14 cellular contexts compared by ENCODE assay signal in genomic region chr18:48621815-48622555, GRCh38.
DNase-seq lines count a peak whose midpoint lies in the region; ATAC-seq and TF ChIP-seq lines count a peak whose summit lies in the region.
"Had no signal": no experiment of that assay in that cellular context is flagged by ENCODE, and none has a peak within 500 bp of the region (broad histone marks: within the 10 kb centered on the region; RNA-seq: fewer than 3 reads in every experiment).

No MANE protein-coding gene starts in this region.

- CTCF ChIA-PET in T-cell (lab: Charles Lee): no interaction called here

- peak; percentile 63 for ATAC-seq in GM19351 (IDR thresholded peaks at IDR 0.05; ENCODE audit: unreplicated experiment)
- peak; percentile 42 for ATAC-seq in RWPE2 (ENCODE audit: low read depth)
- no peak for ATAC-seq in thoracic aorta (ENCODE audit: insufficient number of reproducible peaks, low FRiP score, low read depth)
- ATAC-seq in T-cell (replicated peaks in 1 of 4): no peak

- H3K36me3 Mint-ChIP-seq in T-cell: no peaks in the 10 kb centered on the region
- H3K36me3 Mint-ChIP-seq: stimulated activated naive B cell treated with anti-CD40 and anti-IgM and Interleukin-4, amounts not matched to agents 10 μg/mL and 1 μg/mL and 100 μg/mL, for 72 hours had no signal

- H3K4me1 ChIP-seq in RWPE2 (ENCODE audit: insufficient read depth, poor library complexity, severe bottlenecking) (peaks cover 38% of the 10 kb centered on the region), thoracic aorta (ENCODE audit: control insufficient read depth in 1 of 2, low read depth in 2 of 2) (peaks cover 21 to 45% of the 10 kb centered on the region in 2 donors), stomach (peaks cover 0 to 23% (median 9%) of the 10 kb centered on the region in 4 donors)

- H3K27ac ChIP-seq in RWPE2 (ENCODE audit: poor library complexity, severe bottlenecking) (peak overlapping the region; percentile 99), thoracic aorta (peak overlapping the region; percentile 72 to 77), stomach (peak overlapping the region in 1 of 5 donors; percentile 47)

- POLR2A ChIA-PET in T-cell (lab: Charles Lee): no interaction called here

- DNase-seq in RWPE2 (ENCODE audit: low spot score) (no peak), glomerular visceral epithelial cell (ENCODE audit: extremely low spot score) (peak; percentile 58), thoracic aorta (ENCODE audit: low spot score) (no peak), foreskin fibroblast (no peak), NCI-H2029 treated with DMSO at 0.1 percent for 48 hours (lab: John Stamatoyannopoulos, UW) (no peak), T-cell (no peak), stomach (no peak)
- DNase-seq: activated CD4-positive, alpha-beta T cell treated with anti-CD3 and anti-CD28 coated beads, Interleukin-2, amount 50 U/mL, for 48 hours; activated naive CD4-positive, alpha-beta T cell; DMS53; NCI-H1092; occipital lobe had no signal

- H3K4me3 ChIP-seq in RWPE2 (ENCODE audit: severe bottlenecking) (no peak overlapping the region), thoracic aorta (no peak overlapping the region), foreskin fibroblast (ENCODE audit: low read depth in 1 of 2, low read length in 2 of 2) (no peak overlapping the region), stomach (no peak overlapping the region)

- no peak overlapping the region for H3K27ac Mint-ChIP-seq in T-cell
- H3K27ac Mint-ChIP-seq: stimulated activated naive B cell treated with anti-CD40 and anti-IgM and Interleukin-4, amounts not matched to agents 10 μg/mL and 1 μg/mL and 100 μg/mL, for 72 hours had no signal

- H3K4me1 Mint-ChIP-seq in T-cell: no peaks in the 10 kb centered on the region

- TF ChIP-seq EP300 in stomach (IDR thresholded peaks at IDR 0.05): no peak

- 78 to 85% (median 82%) methylated on average over 11 of the region's 11 CpGs for WGBS in stomach, 5 donors

- no peaks in the 10 kb centered on the region for H3K9me3 Mint-ChIP-seq in T-cell
- H3K9me3 Mint-ChIP-seq: stimulated activated naive B cell treated with anti-CD40 and anti-IgM and Interleukin-4, amounts not matched to agents 10 μg/mL and 1 μg/mL and 100 μg/mL, for 72 hours had no signal

- TF ChIP-seq POLR2A in stomach (IDR thresholded peaks at IDR 0.05): no peak

- H3K36me3 ChIP-seq in RWPE2 (ENCODE audit: low read depth) (no peaks in the 10 kb centered on the region; the same call in 1 of the 2 replicates), thoracic aorta (no peaks in the 10 kb centered on the region), stomach (peaks cover 0 to 29% (median 24%) of the 10 kb centered on the region in 4 donors)

- H3K4me3 Mint-ChIP-seq in T-cell: no peak overlapping the region

- H3K27me3 Mint-ChIP-seq in T-cell: peaks cover 0 to 5% of the 10 kb centered on the region in 2 donors
- H3K27me3 Mint-ChIP-seq: stimulated activated naive B cell treated with anti-CD40 and anti-IgM and Interleukin-4, amounts not matched to agents 10 μg/mL and 1 μg/mL and 100 μg/mL, for 72 hours had no signal

- intact Hi-C loops in stomach (cut with DNase I; ENCODE audit: low total_unique reads): no loop called here

- no peak for TF ChIP-seq CTCF in RWPE2 (IDR thresholded peaks at IDR 0.05; ENCODE audit: poor library complexity, severe bottlenecking)
- TF ChIP-seq CTCF in thoracic aorta (IDR thresholded peaks at IDR 0.05): no peak
- TF ChIP-seq CTCF in foreskin fibroblast (IDR thresholded peaks at IDR 0.05; ENCODE audit: low read depth, low read length): no peak
- no peak for TF ChIP-seq CTCF in stomach (IDR thresholded peaks at IDR 0.05)

- H3K27me3 ChIP-seq in RWPE2 (ENCODE audit: insufficient read depth, poor library complexity, severe bottlenecking) (no peaks in the 10 kb centered on the region), thoracic aorta (replicated peaks; ENCODE audit: insufficient read depth) (no peaks in the 10 kb centered on the region), stomach (no peaks in the 10 kb centered on the region)

- H3K9me3 ChIP-seq in RWPE2 (ENCODE audit: severe bottlenecking) (no peaks in the 10 kb centered on the region), thoracic aorta (no peaks in the 10 kb centered on the region), stomach (no peaks in the 10 kb centered on the region)

Comparison
In these comparisons a context has a peak if more than half of its experiments do, and no peak if none do; other contexts are left out.
1. ATAC-seq: peak in GM19351 (single experiment) and RWPE2 (single experiment); none in thoracic aorta (single experiment) and T-cell (0 of 4).